ENCODE assay signal across 21 cellular contexts in the genomic region with DNA sequence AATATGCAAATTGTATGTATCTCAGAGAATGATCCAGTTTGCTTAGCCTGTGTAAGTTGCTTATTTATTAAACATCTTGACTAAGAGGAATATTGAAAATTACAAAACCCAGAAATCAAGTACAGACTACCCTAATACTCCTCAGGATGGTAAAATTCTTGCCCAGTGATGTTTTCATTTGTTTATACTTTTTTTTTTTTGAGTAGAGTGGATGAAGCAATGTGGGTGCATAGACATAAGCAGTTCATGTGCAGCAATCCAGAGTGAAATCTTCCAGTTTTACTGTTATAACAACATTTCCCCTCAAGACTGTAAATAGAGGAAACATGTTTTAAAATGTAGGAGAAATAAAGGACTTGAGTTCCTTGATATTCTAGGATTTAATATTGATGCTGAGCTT. TPM values are rescaled to one million over a fixed set of nuclear protein-coding genes. Genes with fewer than 3 reads are reported as not detected.
"Had no signal": no experiment of that assay in that cellular context is flagged by ENCODE, and none has a peak within 500 bp of the region (broad histone marks: within the 10 kb centered on the region; RNA-seq: fewer than 3 reads in every experiment).

No MANE protein-coding gene starts in this region.

- H3K4me3 ChIP-seq: SJSA1, SK-N-MC had no signal

- DNase-seq: Kasumi-1, MM.1S, NCI-H1092 treated with DMSO at 0.1 percent for 48 hours, NCI-H1436, NCI-H187, NCI-H2029, NCI-H2081 treated with DMSO at 0.1 percent for 48 hours, NCI-H2171, NCI-H226, NCI-H446, NCI-H510A, NCI-H524 treated with DMSO at 0.1 percent for 48 hours, NCI-H69, NCI-H774, Right ventricle myocardium superior, RPMI8226, SIG-M5 had no signal

- H3K27me3 ChIP-seq: SJSA1 had no signal

- H3K4me2 ChIP-seq: KMS-11 had no signal

- H3K9ac ChIP-seq: KMS-11 had no signal

- H3K27ac ChIP-seq: KMS-11, SJSA1, SK-N-MC had no signal

- H3K9me3 ChIP-seq: SJSA1 had no signal

RNA-seq across cellular contexts. Expression of a gene that starts 4.7 kb away (rescaled TPM):
- total RNA-seq: HT-29 had no signal
